ENCODE assay signal across 1 cellular context in the genomic region with DNA sequence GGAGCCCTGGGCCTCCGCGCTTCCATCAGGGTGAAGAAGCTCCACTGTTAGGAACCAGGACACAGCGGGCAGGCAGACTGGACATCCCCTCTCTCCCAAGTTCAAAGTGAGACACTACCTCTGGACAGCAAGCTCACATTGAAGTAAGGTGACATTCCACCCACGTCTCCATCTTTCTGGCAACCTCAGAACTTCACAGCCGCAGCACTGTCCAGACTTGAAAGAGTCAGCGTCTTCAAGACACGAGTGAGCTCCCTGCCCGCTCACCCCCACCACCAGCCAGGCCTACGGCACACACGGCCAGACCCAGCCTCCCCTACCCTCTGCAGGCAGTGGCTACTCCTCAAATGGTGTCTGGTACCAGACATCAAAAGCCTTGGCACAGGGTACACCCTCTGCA.
TF ChIP-seq lines count a peak whose summit lies in the region.

No MANE protein-coding gene starts in this region.

TF ChIP-seq in HepG2, 621 proteins besides CTCF, POLR2A, EP300 and RAD21:
- TF ChIP-seq, protein P1, sequence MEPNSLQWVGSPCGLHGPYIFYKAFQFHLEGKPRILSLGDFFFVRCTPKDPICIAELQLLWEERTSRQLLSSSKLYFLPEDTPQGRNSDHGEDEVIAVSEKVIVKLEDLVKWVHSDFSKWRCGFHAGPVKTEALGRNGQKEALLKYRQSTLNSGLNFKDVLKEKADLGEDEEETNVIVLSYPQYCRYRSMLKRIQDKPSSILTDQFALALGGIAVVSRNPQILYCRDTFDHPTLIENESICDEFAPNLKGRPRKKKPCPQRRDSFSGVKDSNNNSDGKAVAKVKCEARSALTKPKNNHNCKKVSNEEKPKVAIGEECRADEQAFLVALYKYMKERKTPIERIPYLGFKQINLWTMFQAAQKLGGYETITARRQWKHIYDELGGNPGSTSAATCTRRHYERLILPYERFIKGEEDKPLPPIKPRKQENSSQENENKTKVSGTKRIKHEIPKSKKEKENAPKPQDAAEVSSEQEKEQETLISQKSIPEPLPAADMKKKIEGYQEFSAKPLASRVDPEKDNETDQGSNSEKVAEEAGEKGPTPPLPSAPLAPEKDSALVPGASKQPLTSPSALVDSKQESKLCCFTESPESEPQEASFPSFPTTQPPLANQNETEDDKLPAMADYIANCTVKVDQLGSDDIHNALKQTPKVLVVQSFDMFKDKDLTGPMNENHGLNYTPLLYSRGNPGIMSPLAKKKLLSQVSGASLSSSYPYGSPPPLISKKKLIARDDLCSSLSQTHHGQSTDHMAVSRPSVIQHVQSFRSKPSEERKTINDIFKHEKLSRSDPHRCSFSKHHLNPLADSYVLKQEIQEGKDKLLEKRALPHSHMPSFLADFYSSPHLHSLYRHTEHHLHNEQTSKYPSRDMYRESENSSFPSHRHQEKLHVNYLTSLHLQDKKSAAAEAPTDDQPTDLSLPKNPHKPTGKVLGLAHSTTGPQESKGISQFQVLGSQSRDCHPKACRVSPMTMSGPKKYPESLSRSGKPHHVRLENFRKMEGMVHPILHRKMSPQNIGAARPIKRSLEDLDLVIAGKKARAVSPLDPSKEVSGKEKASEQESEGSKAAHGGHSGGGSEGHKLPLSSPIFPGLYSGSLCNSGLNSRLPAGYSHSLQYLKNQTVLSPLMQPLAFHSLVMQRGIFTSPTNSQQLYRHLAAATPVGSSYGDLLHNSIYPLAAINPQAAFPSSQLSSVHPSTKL (CRISPR knock-in tag; IDR thresholded peaks at IDR 0.05), result no peak
- TF ChIP-seq ZNF296 (CRISPR knock-in tag; conservative IDR thresholded peaks at IDR 0.05) (no peak), NCOA5 (CRISPR knock-in tag; IDR thresholded peaks at IDR 0.05) (no peak), ZNF431 (CRISPR knock-in tag; IDR thresholded peaks at IDR 0.05; ENCODE audit: borderline replicate concordance, low read depth) (no peak), CHD4 (IDR thresholded peaks at IDR 0.05; ENCODE audit: borderline replicate concordance, low read length) (no peak), ZNF460 (CRISPR knock-in tag; IDR thresholded peaks at IDR 0.05; ENCODE audit: borderline replicate concordance) (no peak), NR2F1 (CRISPR knock-in tag; IDR thresholded peaks at IDR 0.05) (no peak), ZNF234 (CRISPR knock-in tag; conservative IDR thresholded peaks at IDR 0.05) (no peak), ZMYM3 (CRISPR knock-in tag; IDR thresholded peaks at IDR 0.05) (no peak), ESRRA (CRISPR knock-in tag; IDR thresholded peaks at IDR 0.05; ENCODE audit: low read depth) (no peak), ZNF570 (CRISPR knock-in tag; IDR thresholded peaks at IDR 0.05; ENCODE audit: borderline replicate concordance) (no peak), MAF1 (CRISPR knock-in tag; IDR thresholded peaks at IDR 0.05; ENCODE audit: borderline replicate concordance) (no peak), TOPORS (CRISPR knock-in tag; IDR thresholded peaks at IDR 0.05) (no peak), TCF12 (IDR thresholded peaks at IDR 0.05) (no peak), TCF12 (CRISPR knock-in tag; IDR thresholded peaks at IDR 0.05) (no peak)
- TF ChIP-seq, protein P2, sequence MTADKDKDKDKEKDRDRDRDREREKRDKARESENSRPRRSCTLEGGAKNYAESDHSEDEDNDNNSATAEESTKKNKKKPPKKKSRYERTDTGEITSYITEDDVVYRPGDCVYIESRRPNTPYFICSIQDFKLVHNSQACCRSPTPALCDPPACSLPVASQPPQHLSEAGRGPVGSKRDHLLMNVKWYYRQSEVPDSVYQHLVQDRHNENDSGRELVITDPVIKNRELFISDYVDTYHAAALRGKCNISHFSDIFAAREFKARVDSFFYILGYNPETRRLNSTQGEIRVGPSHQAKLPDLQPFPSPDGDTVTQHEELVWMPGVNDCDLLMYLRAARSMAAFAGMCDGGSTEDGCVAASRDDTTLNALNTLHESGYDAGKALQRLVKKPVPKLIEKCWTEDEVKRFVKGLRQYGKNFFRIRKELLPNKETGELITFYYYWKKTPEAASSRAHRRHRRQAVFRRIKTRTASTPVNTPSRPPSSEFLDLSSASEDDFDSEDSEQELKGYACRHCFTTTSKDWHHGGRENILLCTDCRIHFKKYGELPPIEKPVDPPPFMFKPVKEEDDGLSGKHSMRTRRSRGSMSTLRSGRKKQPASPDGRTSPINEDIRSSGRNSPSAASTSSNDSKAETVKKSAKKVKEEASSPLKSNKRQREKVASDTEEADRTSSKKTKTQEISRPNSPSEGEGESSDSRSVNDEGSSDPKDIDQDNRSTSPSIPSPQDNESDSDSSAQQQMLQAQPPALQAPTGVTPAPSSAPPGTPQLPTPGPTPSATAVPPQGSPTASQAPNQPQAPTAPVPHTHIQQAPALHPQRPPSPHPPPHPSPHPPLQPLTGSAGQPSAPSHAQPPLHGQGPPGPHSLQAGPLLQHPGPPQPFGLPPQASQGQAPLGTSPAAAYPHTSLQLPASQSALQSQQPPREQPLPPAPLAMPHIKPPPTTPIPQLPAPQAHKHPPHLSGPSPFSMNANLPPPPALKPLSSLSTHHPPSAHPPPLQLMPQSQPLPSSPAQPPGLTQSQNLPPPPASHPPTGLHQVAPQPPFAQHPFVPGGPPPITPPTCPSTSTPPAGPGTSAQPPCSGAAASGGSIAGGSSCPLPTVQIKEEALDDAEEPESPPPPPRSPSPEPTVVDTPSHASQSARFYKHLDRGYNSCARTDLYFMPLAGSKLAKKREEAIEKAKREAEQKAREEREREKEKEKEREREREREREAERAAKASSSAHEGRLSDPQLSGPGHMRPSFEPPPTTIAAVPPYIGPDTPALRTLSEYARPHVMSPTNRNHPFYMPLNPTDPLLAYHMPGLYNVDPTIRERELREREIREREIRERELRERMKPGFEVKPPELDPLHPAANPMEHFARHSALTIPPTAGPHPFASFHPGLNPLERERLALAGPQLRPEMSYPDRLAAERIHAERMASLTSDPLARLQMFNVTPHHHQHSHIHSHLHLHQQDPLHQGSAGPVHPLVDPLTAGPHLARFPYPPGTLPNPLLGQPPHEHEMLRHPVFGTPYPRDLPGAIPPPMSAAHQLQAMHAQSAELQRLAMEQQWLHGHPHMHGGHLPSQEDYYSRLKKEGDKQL (CRISPR knock-in tag; IDR thresholded peaks at IDR 0.05; ENCODE audit: low read depth), result no peak
- TF ChIP-seq, protein P3, sequence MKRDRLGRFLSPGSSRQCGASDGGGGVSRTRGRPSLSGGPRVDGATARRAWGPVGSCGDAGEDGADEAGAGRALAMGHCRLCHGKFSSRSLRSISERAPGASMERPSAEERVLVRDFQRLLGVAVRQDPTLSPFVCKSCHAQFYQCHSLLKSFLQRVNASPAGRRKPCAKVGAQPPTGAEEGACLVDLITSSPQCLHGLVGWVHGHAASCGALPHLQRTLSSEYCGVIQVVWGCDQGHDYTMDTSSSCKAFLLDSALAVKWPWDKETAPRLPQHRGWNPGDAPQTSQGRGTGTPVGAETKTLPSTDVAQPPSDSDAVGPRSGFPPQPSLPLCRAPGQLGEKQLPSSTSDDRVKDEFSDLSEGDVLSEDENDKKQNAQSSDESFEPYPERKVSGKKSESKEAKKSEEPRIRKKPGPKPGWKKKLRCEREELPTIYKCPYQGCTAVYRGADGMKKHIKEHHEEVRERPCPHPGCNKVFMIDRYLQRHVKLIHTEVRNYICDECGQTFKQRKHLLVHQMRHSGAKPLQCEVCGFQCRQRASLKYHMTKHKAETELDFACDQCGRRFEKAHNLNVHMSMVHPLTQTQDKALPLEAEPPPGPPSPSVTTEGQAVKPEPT (CRISPR knock-in tag; IDR thresholded peaks at IDR 0.05; ENCODE audit: low read depth), result no peak
